ENCODE assay signal across 1 cellular context in the genomic region with DNA sequence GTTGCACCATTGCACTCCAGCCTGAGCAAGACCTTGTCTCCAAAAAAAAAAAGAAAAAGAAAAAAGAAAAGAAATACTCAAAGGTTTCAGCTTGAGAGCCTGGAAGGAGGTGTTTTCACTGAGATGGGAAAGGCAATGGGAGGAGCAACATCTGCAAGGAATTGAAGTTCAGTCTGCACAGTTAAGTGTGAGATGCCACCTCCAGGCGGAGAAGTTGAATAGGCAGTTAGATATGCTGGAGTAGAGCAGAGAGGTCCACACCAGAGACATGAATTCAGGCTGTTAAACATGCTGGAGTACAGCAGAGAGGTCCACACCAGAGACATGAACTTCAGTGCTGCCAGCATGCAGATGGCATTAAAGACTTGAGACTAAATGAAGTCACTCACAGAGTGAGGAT.
TF ChIP-seq lines count a peak whose summit lies in the region.

No MANE protein-coding gene starts in this region.

TF ChIP-seq in IMR-90, 13 proteins besides CTCF, POLR2A, EP300 and RAD21:
- TF ChIP-seq MAZ (IDR thresholded peaks at IDR 0.05; ENCODE audit: borderline replicate concordance, low read depth, low read length) (no peak), BHLHE40 (IDR thresholded peaks at IDR 0.05; ENCODE audit: low read depth, low read length) (no peak), RCOR1 (IDR thresholded peaks at IDR 0.05; ENCODE audit: insufficient replicate concordance, low read length) (no peak), MXI1 (IDR thresholded peaks at IDR 0.05; ENCODE audit: borderline replicate concordance, low read depth, low read length) (no peak), RFX5 (IDR thresholded peaks at IDR 0.05; ENCODE audit: low read depth, low read length) (no peak), NFE2L2 (IDR thresholded peaks at IDR 0.05; ENCODE audit: low read depth, low read length) (no peak), SMC3 (IDR thresholded peaks at IDR 0.05; ENCODE audit: low read depth, low read length) (no peak)
